In the genomic region with DNA sequence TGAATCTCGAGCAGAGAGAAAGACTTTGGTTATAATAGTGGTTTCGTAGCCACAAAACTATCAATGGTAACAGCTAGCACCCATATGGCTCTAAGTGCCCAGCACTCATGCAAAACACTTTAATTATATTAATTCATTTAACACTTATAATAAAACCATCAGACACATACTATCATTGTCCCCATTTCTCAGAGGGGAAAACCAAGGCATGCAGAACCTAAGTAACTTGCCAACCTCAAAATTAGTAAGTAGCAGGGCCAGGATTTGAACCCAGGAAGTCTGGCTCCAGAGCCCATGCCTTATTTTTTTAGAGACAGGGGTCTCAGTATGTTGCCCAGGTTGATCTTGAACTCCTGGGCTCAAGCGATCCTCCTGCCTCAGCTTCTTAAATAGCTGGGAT, we compare ENCODE assay signal across 25 cellular contexts.
DNase-seq lines count a peak whose midpoint lies in the region; ATAC-seq, FAIRE-seq and TF ChIP-seq lines count a peak whose summit lies in the region.
"Had no signal": no experiment of that assay in that cellular context is flagged by ENCODE, and none has a peak within 500 bp of the region (broad histone marks: within the 10 kb centered on the region; RNA-seq: fewer than 3 reads in every experiment).

No MANE protein-coding gene starts in this region.

- TF ChIP-seq CTCF in HepG2 (CRISPR knock-in tag; IDR thresholded peaks at IDR 0.05) (no peak), right lobe of liver (IDR thresholded peaks at IDR 0.05) (no peak), coronary artery (IDR thresholded peaks at IDR 0.05) (no peak), sigmoid colon (IDR thresholded peaks at IDR 0.05) (no peak)

- intact Hi-C loops in HepG2 (cut with micrococcal nuclease; ENCODE audit: unreplicated experiment), result no loop called here
- intact Hi-C loops in right lobe of liver (cut with DNase I), result loop anchor here in 1 of 2 donors (10.0 kb wide), 1 partner anchor 354 kb away; no protein-coding TSS in a partner anchor
- intact Hi-C loops in sigmoid colon (cut with DNase I), result loop anchor here (5.0 kb wide), 1 partner anchor 1366 kb away; no protein-coding TSS in a partner anchor

- no peak overlapping the region for H3K4me3 ChIP-seq in HepG2 (replicated peaks in 1 of 3; ENCODE audit: insufficient read depth in 1 of 3, low read depth in 2 of 3, low read length in 3 of 3)
- H3K4me3 ChIP-seq in right lobe of liver, result no peak overlapping the region
- H3K4me3 ChIP-seq in coronary artery, result no peak overlapping the region
- H3K4me3 ChIP-seq in sigmoid colon, result no peak overlapping the region
- H3K4me3 ChIP-seq: A549; BLaER1 treated with 17β-estradiol and CSF1 and Interleukin-3, amounts not matched to agents 10 nM and 100 nM; GM12878; GM23248 had no signal

- H3K27ac ChIP-seq in HepG2 (ENCODE audit: extremely low read length, insufficient read depth, low read length), result no peak overlapping the region
- H3K27ac ChIP-seq in right lobe of liver, result no peak overlapping the region
- H3K27ac ChIP-seq in coronary artery, result no peak overlapping the region
- no peak overlapping the region for H3K27ac ChIP-seq in sigmoid colon
- H3K27ac ChIP-seq: A549; BLaER1 treated with 17β-estradiol and CSF1 and Interleukin-3, amounts not matched to agents 10 nM and 100 nM; GM23248 had no signal

- H3K4me1 ChIP-seq in HepG2 (ENCODE audit: insufficient read depth, low read length), result peaks cover 8% of the 10 kb centered on the region
- no peaks in the 10 kb centered on the region for H3K4me1 ChIP-seq in right lobe of liver
- peaks cover 0 to 35% (median 15%) of the 10 kb centered on the region in 4 donors for H3K4me1 ChIP-seq in sigmoid colon
- H3K4me1 ChIP-seq: A549, BE2C had no signal

- in situ Hi-C loops in HepG2 (cut with HindIII; ENCODE audit: extremely low pct_ligation_motif_present, low pct_unique_long_range_greater_than_20kb), result no loop called here

- H3K4me2 ChIP-seq in HepG2 (ENCODE audit: low read depth, low read length), result no peak overlapping the region
- H3K4me2 ChIP-seq: A549 had no signal

- BruUV-seq in HepG2 (replicated peaks; lab: Mats Ljungman, UMichigan), result no TSS peak

- H3K36me3 ChIP-seq in HepG2 (replicated peaks in 1 of 2; ENCODE audit: control insufficient read depth in 1 of 2, insufficient read depth in 2 of 2, low read length in 2 of 2) (no peaks in the 10 kb centered on the region), right lobe of liver (no peaks in the 10 kb centered on the region), sigmoid colon (no peaks in the 10 kb centered on the region)
- H3K36me3 ChIP-seq: BE2C; BLaER1 treated with 17β-estradiol and CSF1 and Interleukin-3, amounts not matched to agents 10 nM and 100 nM had no signal

- no peak overlapping the region for H2AFZ ChIP-seq in HepG2 (ENCODE audit: low read length)
- H2AFZ ChIP-seq: GM23248 had no signal

- no peak overlapping the region for H3K9ac ChIP-seq in HepG2 (ENCODE audit: insufficient read depth, low read depth, low read length)
- H3K9ac ChIP-seq: BLaER1 treated with 17β-estradiol and CSF1 and Interleukin-3, amounts not matched to agents 10 nM and 100 nM; GM23248 had no signal

- H4K20me1 ChIP-seq in HepG2 (ENCODE audit: insufficient read depth, low read length), result no peaks in the 10 kb centered on the region
- H4K20me1 ChIP-seq: BLaER1 treated with 17β-estradiol and CSF1 and Interleukin-3, amounts not matched to agents 10 nM and 100 nM had no signal

- no peak for FAIRE-seq in HepG2 (lab: Jason Lieb, UNC)
- FAIRE-seq: A549, D721Med, GM12878, GM19239, H1 had no signal

- POLR2A ChIA-PET in HepG2 (lab: Yijun Ruan, JAX), result no interaction called here

- whole genome bisulfite sequencing in HepG2 (ENCODE audit: low lambda C conversion rate), result 41% methylated on average over 3 of the region's 3 CpGs
- WGBS in right lobe of liver (ENCODE audit: insufficient coverage, low coverage, low lambda C conversion rate, missing lambda C conversion rate), result 68% methylated on average over 3 of the region's 3 CpGs
- 88 to 94% methylated on average over 3 of the region's 3 CpGs for WGBS in sigmoid colon, 2 donors

- H3K79me2 ChIP-seq in HepG2 (ENCODE audit: insufficient read depth, low read length), result no peaks in the 10 kb centered on the region

- ATAC-seq in HepG2, result no peak
- ATAC-seq in right lobe of liver, result no peak
- ATAC-seq: A549, GM12878 had no signal

- no peak for TF ChIP-seq EP300 in HepG2 (IDR thresholded peaks at IDR 0.05; ENCODE audit: low read depth in 2 of 2, low read length in 2 of 2)
- TF ChIP-seq EP300 in HepG2 (CRISPR knock-in tag; IDR thresholded peaks at IDR 0.05; ENCODE audit: borderline replicate concordance), result no peak
- no peak for TF ChIP-seq EP300 in sigmoid colon (IDR thresholded peaks at IDR 0.05)

- TF ChIP-seq POLR2A in HepG2 (IDR thresholded peaks at IDR 0.05; ENCODE audit: insufficient read depth in 1 of 2, low read depth in 2 of 2, low read length in 2 of 2) (no peak), right lobe of liver (IDR thresholded peaks at IDR 0.05) (no peak), sigmoid colon (IDR thresholded peaks at IDR 0.05) (no peak)

- CTCF ChIA-PET in HepG2 (lab: Yijun Ruan, JAX; ENCODE audit: low intra/inter-chr PET ratio, low total read pairs), result no interaction called here

- DNase-seq in HepG2 (ENCODE audit: low spot score) (no peak), right lobe of liver (no peak), coronary artery (ENCODE audit: low spot score) (peak; percentile 40), sigmoid colon (peak; percentile 24), HK-2 (ENCODE audit: unreplicated experiment) (no peak), NCI-H748 treated with DMSO at 0.1 percent for 48 hours (lab: John Stamatoyannopoulos, UW) (no peak)
- DNase-seq: 8988T; ACHN; AML-193; BE2C; CD4-positive, alpha-beta T cell; CD8-positive, alpha-beta memory T cell; DMS 273 treated with DMSO at 0.1 percent for 48 hours; DMS79; EL; GDM1; GM23248; H7; HFFc6 had no signal

- H3K27me3 ChIP-seq in HepG2 (ENCODE audit: control insufficient read depth in 1 of 2, insufficient read depth in 2 of 2, low read length in 2 of 2) (peaks cover 3 to 39% of the 10 kb centered on the region in 2 experiments; a peak in 4 of 5 replicates), right lobe of liver (no peaks in the 10 kb centered on the region), sigmoid colon (no peaks in the 10 kb centered on the region)
- H3K27me3 ChIP-seq: BE2C; BLaER1 treated with 17β-estradiol and CSF1 and Interleukin-3, amounts not matched to agents 10 nM and 100 nM had no signal

- H3K9me3 ChIP-seq in HepG2 (ENCODE audit: low read length) (no peaks in the 10 kb centered on the region), right lobe of liver (no peaks in the 10 kb centered on the region), sigmoid colon (no peaks in the 10 kb centered on the region)
- H3K9me3 ChIP-seq: A549, BE2C had no signal

- no peak for TF ChIP-seq RAD21 in HepG2 (CRISPR knock-in tag; IDR thresholded peaks at IDR 0.05)

TF ChIP-seq in HepG2, 621 proteins besides CTCF, POLR2A, EP300 and RAD21:
- TF ChIP-seq ATF1 (CRISPR knock-in tag; IDR thresholded peaks at IDR 0.05) (0 out of 2 replicates have a peak, but pooled peaks have one; percentile 5), ISL2 (CRISPR knock-in tag; IDR thresholded peaks at IDR 0.05) (no peak), ZKSCAN8 (CRISPR knock-in tag; IDR thresholded peaks at IDR 0.05; ENCODE audit: borderline replicate concordance) (no peak), ZNF232 (CRISPR knock-in tag; IDR thresholded peaks at IDR 0.05; ENCODE audit: borderline replicate concordance) (no peak), ZNF629 (CRISPR knock-in tag; conservative IDR thresholded peaks at IDR 0.05) (peak; percentile 71; the same call in 1 of the 2 replicates)
TF ChIP-seq in HepG2: peak in this region for 2.

Comparison
In these comparisons a context has a peak if more than half of its experiments do, and no peak if none do; other contexts are left out.
1. DNase-seq: peak in coronary artery (single experiment) and sigmoid colon (single experiment); none in HepG2 (single experiment), right lobe of liver (0 of 3), HK-2 (single experiment) and NCI-H748 treated with DMSO at 0.1 percent for 48 hours (single experiment).